Comparison of ENCODE assay signal across 1 cellular context in the genomic region with DNA sequence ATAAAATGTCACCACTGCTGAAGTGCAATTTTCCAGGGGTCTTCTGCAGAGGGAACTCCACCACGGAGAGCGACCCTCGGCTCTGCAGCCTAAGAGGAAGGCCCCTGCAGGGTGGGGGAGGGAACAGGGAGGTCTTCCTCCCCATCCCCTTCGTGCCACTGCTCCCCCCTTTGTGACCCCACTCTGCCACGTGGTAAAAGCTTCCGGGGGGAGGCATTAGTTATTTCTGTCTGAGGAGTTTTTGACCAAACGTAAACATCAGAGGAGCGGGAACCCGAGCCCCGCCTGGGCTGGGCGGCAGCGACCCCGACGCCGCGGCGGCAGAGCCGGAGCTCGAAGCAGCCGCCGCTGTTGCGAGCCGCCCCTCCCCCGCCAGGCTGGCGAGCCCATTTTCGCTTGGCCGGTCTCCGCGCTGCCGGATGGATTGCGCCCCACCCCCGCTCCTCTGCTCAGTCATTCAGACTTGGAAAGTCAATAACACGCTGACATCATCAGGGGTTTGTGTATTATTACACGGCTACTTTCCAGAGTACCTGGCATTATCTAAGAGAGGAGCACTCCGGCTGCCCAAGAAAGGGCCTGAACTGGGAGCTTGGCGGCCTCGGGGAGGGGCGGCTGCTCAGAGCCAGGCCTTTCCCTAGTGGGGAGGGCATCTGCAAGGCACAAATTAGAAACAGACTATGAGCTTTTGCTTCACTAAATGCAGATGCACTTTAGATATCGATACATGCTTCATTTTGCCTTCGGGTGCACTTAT.
TF ChIP-seq lines count a peak whose summit lies in the region.

No MANE protein-coding gene starts in this region.

TF ChIP-seq in H1, 55 proteins besides CTCF, POLR2A, EP300 and RAD21 (continues in another document):
- no peak for TF ChIP-seq RFX5 (IDR thresholded peaks at IDR 0.05; ENCODE audit: borderline replicate concordance, low read depth, low read length)
- TF ChIP-seq, protein P1, sequence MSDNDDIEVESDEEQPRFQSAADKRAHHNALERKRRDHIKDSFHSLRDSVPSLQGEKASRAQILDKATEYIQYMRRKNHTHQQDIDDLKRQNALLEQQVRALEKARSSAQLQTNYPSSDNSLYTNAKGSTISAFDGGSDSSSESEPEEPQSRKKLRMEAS (IDR thresholded peaks at IDR 0.05) = peak; percentile 82
- TF ChIP-seq TAF7 (optimal IDR thresholded peaks at IDR 0.05; ENCODE audit: borderline replicate concordance, low read depth, low read length) = no peak
- TF ChIP-seq SP1 (IDR thresholded peaks at IDR 0.05; ENCODE audit: low read depth, low read length) = peak; percentile 96
- TF ChIP-seq, protein P2, sequence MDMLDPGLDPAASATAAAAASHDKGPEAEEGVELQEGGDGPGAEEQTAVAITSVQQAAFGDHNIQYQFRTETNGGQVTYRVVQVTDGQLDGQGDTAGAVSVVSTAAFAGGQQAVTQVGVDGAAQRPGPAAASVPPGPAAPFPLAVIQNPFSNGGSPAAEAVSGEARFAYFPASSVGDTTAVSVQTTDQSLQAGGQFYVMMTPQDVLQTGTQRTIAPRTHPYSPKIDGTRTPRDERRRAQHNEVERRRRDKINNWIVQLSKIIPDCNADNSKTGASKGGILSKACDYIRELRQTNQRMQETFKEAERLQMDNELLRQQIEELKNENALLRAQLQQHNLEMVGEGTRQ (IDR thresholded peaks at IDR 0.05; ENCODE audit: low read length) = no peak
- peak; percentile 80; the same call in 1 of the 2 replicates for TF ChIP-seq ATF3 (IDR thresholded peaks at IDR 0.05; ENCODE audit: insufficient read depth, low read depth, low read length)
- TF ChIP-seq POLR2AphosphoS5 (IDR thresholded peaks at IDR 0.05; ENCODE audit: low read depth, low read length) = peak; percentile 57; the same call in 1 of the 2 replicates
- TF ChIP-seq NRF1 (IDR thresholded peaks at IDR 0.05; ENCODE audit: low read depth, low read length) = no peak
- TF ChIP-seq SIRT6 (IDR thresholded peaks at IDR 0.05; ENCODE audit: low read length) = no peak
- no peak for TF ChIP-seq KDM5A (IDR thresholded peaks at IDR 0.05; ENCODE audit: low read length)
- no peak for TF ChIP-seq HDAC6 (IDR thresholded peaks at IDR 0.05; ENCODE audit: low read depth, low read length)
- 0 out of 2 replicates have a peak, but pooled peaks have one; percentile 45 for TF ChIP-seq SRF (IDR thresholded peaks at IDR 0.05; ENCODE audit: low read depth, low read length)
- TF ChIP-seq, protein P3, sequence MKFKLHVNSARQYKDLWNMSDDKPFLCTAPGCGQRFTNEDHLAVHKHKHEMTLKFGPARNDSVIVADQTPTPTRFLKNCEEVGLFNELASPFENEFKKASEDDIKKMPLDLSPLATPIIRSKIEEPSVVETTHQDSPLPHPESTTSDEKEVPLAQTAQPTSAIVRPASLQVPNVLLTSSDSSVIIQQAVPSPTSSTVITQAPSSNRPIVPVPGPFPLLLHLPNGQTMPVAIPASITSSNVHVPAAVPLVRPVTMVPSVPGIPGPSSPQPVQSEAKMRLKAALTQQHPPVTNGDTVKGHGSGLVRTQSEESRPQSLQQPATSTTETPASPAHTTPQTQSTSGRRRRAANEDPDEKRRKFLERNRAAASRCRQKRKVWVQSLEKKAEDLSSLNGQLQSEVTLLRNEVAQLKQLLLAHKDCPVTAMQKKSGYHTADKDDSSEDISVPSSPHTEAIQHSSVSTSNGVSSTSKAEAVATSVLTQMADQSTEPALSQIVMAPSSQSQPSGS (IDR thresholded peaks at IDR 0.05; ENCODE audit: low read length) = peak; percentile 98
- TF ChIP-seq SAP30 (IDR thresholded peaks at IDR 0.05; ENCODE audit: insufficient read depth, insufficient replicate concordance, low read length) = no peak
- peak; percentile 39; the same call in 1 of the 2 replicates for TF ChIP-seq TAF1 (IDR thresholded peaks at IDR 0.05; ENCODE audit: low read depth, low read length)
- TF ChIP-seq JUND (IDR thresholded peaks at IDR 0.05; ENCODE audit: low read length) = peak; percentile 95
- peak; percentile 65; the same call in 1 of the 2 replicates for TF ChIP-seq CEBPB (IDR thresholded peaks at IDR 0.05; ENCODE audit: low read depth, low read length)
- peak; percentile 63 for TF ChIP-seq ASH2L (IDR thresholded peaks at IDR 0.05; ENCODE audit: low read length)
- no peak for TF ChIP-seq SP2 (IDR thresholded peaks at IDR 0.05; ENCODE audit: low read length)
- TF ChIP-seq GTF2F1 (IDR thresholded peaks at IDR 0.05; ENCODE audit: borderline replicate concordance, low read depth, low read length) = no peak
- peak in 1 of 2 experiments; percentile 89; a peak in 2 of 4 replicates for TF ChIP-seq HDAC2 (IDR thresholded peaks at IDR 0.05; ENCODE audit: borderline replicate concordance in 1 of 2, low read depth in 2 of 2, low read length in 2 of 2)
- TF ChIP-seq BRCA1 (IDR thresholded peaks at IDR 0.05; ENCODE audit: low read depth, low read length) = no peak
- no peak for TF ChIP-seq GABPA (IDR thresholded peaks at IDR 0.05; ENCODE audit: borderline replicate concordance, insufficient read depth, low read length)
- peak; percentile 82 for TF ChIP-seq CTBP2 (IDR thresholded peaks at IDR 0.05; ENCODE audit: borderline replicate concordance, insufficient read depth, insufficient read length, low read length)
- no peak for TF ChIP-seq ZNF274 (IDR thresholded peaks at IDR 0.05; ENCODE audit: borderline replicate concordance, extremely low read depth, low read length)
- TF ChIP-seq TBP (IDR thresholded peaks at IDR 0.05; ENCODE audit: low read depth, low read length) = 0 out of 2 replicates have a peak, but pooled peaks have one; percentile 44
- TF ChIP-seq POU5F1 (IDR thresholded peaks at IDR 0.05; ENCODE audit: low read depth, low read length) = peak; percentile 67; the same call in 1 of the 2 replicates
- TF ChIP-seq BACH1 (IDR thresholded peaks at IDR 0.05; ENCODE audit: low read length) = peak; percentile 78; the same call in 1 of the 2 replicates
- no peak for TF ChIP-seq RNF2 (IDR thresholded peaks at IDR 0.05; ENCODE audit: borderline replicate concordance, low read depth, low read length, missing control alignments, poor library complexity, severe bottlenecking)
- TF ChIP-seq RBBP5 (IDR thresholded peaks at IDR 0.05; ENCODE audit: borderline replicate concordance, low read depth, low read length) = 0 out of 2 replicates have a peak, but pooled peaks have one; percentile 48
- TF ChIP-seq CHD1 (IDR thresholded peaks at IDR 0.05; ENCODE audit: low read depth, low read length) = no peak
- TF ChIP-seq RXRA (IDR thresholded peaks at IDR 0.05; ENCODE audit: insufficient read depth, low read depth, low read length) = no peak
- peak; percentile 74 for TF ChIP-seq NANOG (IDR thresholded peaks at IDR 0.05; ENCODE audit: insufficient read depth, low read depth, low read length, poor library complexity, severe bottlenecking)
- no peak for TF ChIP-seq BCL11A (IDR thresholded peaks at IDR 0.05; ENCODE audit: low read depth in 2 of 2, low read length in 2 of 2)
- peak; percentile 66; the same call in 1 of the 2 replicates for TF ChIP-seq YY1 (IDR thresholded peaks at IDR 0.05; ENCODE audit: low read depth, low read length)
- peak; percentile 55 to 82; a peak in 2 of 4 replicates for TF ChIP-seq SIN3A (conservative IDR thresholded peaks at IDR 0.05 in 1 of 2, IDR thresholded peaks at IDR 0.05 in 1 of 2; ENCODE audit: low read depth in 1 of 2, low read length in 2 of 2)
- TF ChIP-seq TEAD4 (IDR thresholded peaks at IDR 0.05; ENCODE audit: low read depth, low read length) = peak; percentile 53; the same call in 1 of the 2 replicates
- TF ChIP-seq EZH2 (IDR thresholded peaks at IDR 0.05; ENCODE audit: low read depth, low read length, severe bottlenecking) = no peak
- TF ChIP-seq, protein P4, sequence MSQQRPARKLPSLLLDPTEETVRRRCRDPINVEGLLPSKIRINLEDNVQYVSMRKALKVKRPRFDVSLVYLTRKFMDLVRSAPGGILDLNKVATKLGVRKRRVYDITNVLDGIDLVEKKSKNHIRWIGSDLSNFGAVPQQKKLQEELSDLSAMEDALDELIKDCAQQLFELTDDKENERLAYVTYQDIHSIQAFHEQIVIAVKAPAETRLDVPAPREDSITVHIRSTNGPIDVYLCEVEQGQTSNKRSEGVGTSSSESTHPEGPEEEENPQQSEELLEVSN (IDR thresholded peaks at IDR 0.05) = peak; percentile 55
- TF ChIP-seq SP4 (IDR thresholded peaks at IDR 0.05; ENCODE audit: low read length) = no peak
- peak; percentile 84 for TF ChIP-seq CHD2 (IDR thresholded peaks at IDR 0.05; ENCODE audit: low read length)
- TF ChIP-seq CBX8 (IDR thresholded peaks at IDR 0.05; ENCODE audit: borderline replicate concordance, low read depth, low read length) = no peak
- TF ChIP-seq KDM4A (IDR thresholded peaks at IDR 0.05; ENCODE audit: low read depth, low read length, severe bottlenecking) = peak; percentile 61
- no peak for TF ChIP-seq PHF8 (conservative IDR thresholded peaks at IDR 0.05; ENCODE audit: low read depth, low read length)
- TF ChIP-seq MAFK (IDR thresholded peaks at IDR 0.05; ENCODE audit: low read depth, low read length) = peak; percentile 94
- TF ChIP-seq TCF12 (IDR thresholded peaks at IDR 0.05; ENCODE audit: low read depth, low read length) = 0 out of 2 replicates have a peak, but pooled peaks have one; percentile 78
- TF ChIP-seq SUZ12 (IDR thresholded peaks at IDR 0.05; ENCODE audit: low read length) = no peak
- no peak for TF ChIP-seq KDM1A (IDR thresholded peaks at IDR 0.05; ENCODE audit: borderline replicate concordance, low read length)
- TF ChIP-seq JUN (IDR thresholded peaks at IDR 0.05; ENCODE audit: low read depth, low read length) = peak; percentile 87
- TF ChIP-seq CREB1 (IDR thresholded peaks at IDR 0.05) = peak; percentile 90
- no peak for TF ChIP-seq SIX5 (IDR thresholded peaks at IDR 0.05; ENCODE audit: low read depth, low read length)
- peak; percentile 99 for TF ChIP-seq CHD7 (IDR thresholded peaks at IDR 0.05; ENCODE audit: insufficient replicate concordance, low read length)
- TF ChIP-seq EGR1 (IDR thresholded peaks at IDR 0.05; ENCODE audit: borderline replicate concordance, low read depth, low read length) = peak; percentile 95
- no peak for TF ChIP-seq CBX5 (IDR thresholded peaks at IDR 0.05; ENCODE audit: low read depth, low read length)
